28 cellular contexts compared by ENCODE assay signal in genomic region chr5:164302533-164303235, GRCh38.
DNase-seq lines count a peak whose midpoint lies in the region; ATAC-seq, FAIRE-seq and TF ChIP-seq lines count a peak whose summit lies in the region.
"Had no signal": no experiment of that assay in that cellular context is flagged by ENCODE, and none has a peak within 500 bp of the region (broad histone marks: within the 10 kb centered on the region; RNA-seq: fewer than 3 reads in every experiment).

No MANE protein-coding gene starts in this region.

- H3K14ac ChIP-seq in trophoblast cell (ENCODE audit: low read length) = no peak overlapping the region

- no peak for FAIRE-seq in astrocyte (lab: Jason Lieb, UNC)
- FAIRE-seq: GM12878 had no signal

- H4K12ac ChIP-seq in trophoblast cell (ENCODE audit: low read depth, low read length) = no peak overlapping the region

- H3K4me3 Mint-ChIP-seq in MCF 10A (ENCODE audit: unreplicated experiment) (no peak overlapping the region), astrocyte (ENCODE audit: unreplicated experiment) (no peak overlapping the region), GM23338 (no peak overlapping the region)
- H3K4me3 Mint-ChIP-seq: activated T-cell treated with anti-CD3 and anti-CD28 coated beads, Interleukin-2, amount 50 U/mL, for 24 hours; B cell; central memory CD8-positive, alpha-beta T cell; type B pancreatic cell had no signal

- TF ChIP-seq POLR2A in breast epithelium (IDR thresholded peaks at IDR 0.05) = no peak

- H4K20me1 ChIP-seq in astrocyte (ENCODE audit: insufficient read depth, low read length) (no peaks in the 10 kb centered on the region), GM23338 (replicated peaks; ENCODE audit: insufficient read depth) (no peaks in the 10 kb centered on the region)

- peaks cover 18% of the 10 kb centered on the region for H3K4me1 Mint-ChIP-seq in MCF 10A (ENCODE audit: insufficient read depth, unreplicated experiment)
- peaks cover 3% of the 10 kb centered on the region for H3K4me1 Mint-ChIP-seq in astrocyte (ENCODE audit: low read depth, unreplicated experiment)
- peaks cover 4% of the 10 kb centered on the region; the same call in 2 of the 3 replicates for H3K4me1 Mint-ChIP-seq in GM23338
- H3K4me1 Mint-ChIP-seq: B cell; central memory CD8-positive, alpha-beta T cell had no signal

- H3K27ac Mint-ChIP-seq in MCF 10A (ENCODE audit: low read depth, unreplicated experiment) (peak overlapping the region; percentile 36), astrocyte (ENCODE audit: unreplicated experiment) (no peak overlapping the region), GM23338 (no peak overlapping the region)
- H3K27ac Mint-ChIP-seq: activated T-cell treated with anti-CD3 and anti-CD28 coated beads, Interleukin-2, amount 50 U/mL, for 24 hours; B cell; type B pancreatic cell had no signal

- H3K36me3 Mint-ChIP-seq in MCF 10A (ENCODE audit: insufficient read depth, unreplicated experiment) = no peaks in the 10 kb centered on the region
- H3K36me3 Mint-ChIP-seq in astrocyte (ENCODE audit: low read depth, unreplicated experiment) = no peaks in the 10 kb centered on the region
- no peaks in the 10 kb centered on the region for H3K36me3 Mint-ChIP-seq in GM23338 (ENCODE audit: low read depth)
- H3K36me3 Mint-ChIP-seq: type B pancreatic cell had no signal

- H3K4ac ChIP-seq in trophoblast cell (ENCODE audit: low read depth, low read length) = no peak overlapping the region

- H3K18ac ChIP-seq in trophoblast cell (ENCODE audit: low read length) = no peak overlapping the region

- no peak overlapping the region for H3K23ac ChIP-seq in trophoblast cell (ENCODE audit: low read length)

- POLR2A ChIA-PET in MCF 10A (lab: Yijun Ruan, JAX) = no interaction called here

- no peak overlapping the region for H2BK12ac ChIP-seq in trophoblast cell (ENCODE audit: low read length)

- H3K9ac ChIP-seq in astrocyte (ENCODE audit: low read length) (no peak overlapping the region), trophoblast cell (ENCODE audit: low read length) (no peak overlapping the region)

- no TSS peak for BruUV-seq in MCF 10A (replicated peaks; lab: Mats Ljungman, UMichigan)

- no peak overlapping the region for H2BK120ac ChIP-seq in trophoblast cell (ENCODE audit: insufficient read depth, low read length, poor library complexity)

- H3K27me3 ChIP-seq in breast epithelium = no peaks in the 10 kb centered on the region
- no peaks in the 10 kb centered on the region for H3K27me3 ChIP-seq in astrocyte (ENCODE audit: insufficient read depth, low read length)
- H3K27me3 ChIP-seq in foreskin keratinocyte = no peaks in the 10 kb centered on the region
- H3K27me3 ChIP-seq in GM23338 (ENCODE audit: insufficient read depth) = no peaks in the 10 kb centered on the region
- no peaks in the 10 kb centered on the region for H3K27me3 ChIP-seq in trophoblast cell (ENCODE audit: insufficient read depth, low read length)
- H3K27me3 ChIP-seq: stomach had no signal

- H3K9me3 Mint-ChIP-seq in MCF 10A (ENCODE audit: unreplicated experiment) (no peaks in the 10 kb centered on the region), astrocyte (ENCODE audit: unreplicated experiment) (no peaks in the 10 kb centered on the region), GM23338 (no peaks in the 10 kb centered on the region)
- H3K9me3 Mint-ChIP-seq: activated T-cell treated with anti-CD3 and anti-CD28 coated beads, Interleukin-2, amount 50 U/mL, for 24 hours had no signal

- H3K9me3 ChIP-seq in breast epithelium (no peaks in the 10 kb centered on the region), astrocyte (ENCODE audit: insufficient read depth, low read depth, low read length) (no peaks in the 10 kb centered on the region), trophoblast cell (ENCODE audit: insufficient read depth, low read depth, low read length) (no peaks in the 10 kb centered on the region)
- H3K9me3 ChIP-seq: gastroesophageal sphincter, stomach had no signal

- no peak overlapping the region for H2AK5ac ChIP-seq in trophoblast cell (ENCODE audit: low read length)

- H3K79me2 ChIP-seq in astrocyte (ENCODE audit: insufficient read depth, low read length) = no peaks in the 10 kb centered on the region
- H3K79me2 ChIP-seq in GM23338 (replicated peaks; ENCODE audit: insufficient read depth) = no peaks in the 10 kb centered on the region
- H3K79me2 ChIP-seq in trophoblast cell (ENCODE audit: control insufficient read depth, insufficient read depth, low read length, poor library complexity) = no peaks in the 10 kb centered on the region

- no peak overlapping the region for H4K91ac ChIP-seq in trophoblast cell (ENCODE audit: low read depth, low read length)

- no peak overlapping the region for H4K8ac ChIP-seq in trophoblast cell (ENCODE audit: low read depth, low read length)

- peak; percentile 51 for DNase-seq in MCF 10A (ENCODE audit: unreplicated experiment)
- no peak for DNase-seq in breast epithelium (ENCODE audit: low spot score in 2 of 2)
- peak; percentile 76 for DNase-seq in astrocyte (ENCODE audit: low read depth)
- peak; percentile 15 to 67 for DNase-seq in foreskin keratinocyte
- no peak for DNase-seq in activated CD4-positive, alpha-beta T cell treated with anti-CD3 and anti-CD28 coated beads for 1 hour
- no peak for DNase-seq in GM23338 (ENCODE audit: low spot score)
- no peak for DNase-seq in trophoblast cell
- DNase-seq in activated CD4-positive, CD25-positive, alpha-beta regulatory T cell treated with anti-CD3 and anti-CD28 coated beads, Interleukin-2, amount 50 U/mL, for 72 hours = no peak
- DNase-seq: 8988T; activated naive CD4-positive, alpha-beta T cell treated with Interleukin-2 at 50 U/mL for 16 hours; activated T-cell treated with anti-CD3 and anti-CD28 coated beads, Interleukin-2, amount 50 U/mL, for 24 hours; amygdala; DMS79 treated with DMSO at 0.1 percent for 48 hours; dorsolateral prefrontal cortex; islet precursor cell; Kasumi-1; NCI-H1105 treated with DMSO at 0.1 percent for 48 hours; NCI-H2081; NCI-H524 treated with DMSO at 0.1 percent for 48 hours; stimulated activated CD4-positive, alpha-beta T cell treated with anti-CD3 and anti-CD28 coated beads, Interleukin-12 subunit alpha, Interleukin-12 subunit beta, amount 100 ng/mL, for 4 hours; stomach had no signal

- peak overlapping the region; percentile 44 for H3K4me2 ChIP-seq in astrocyte (ENCODE audit: low read length)
- no peak overlapping the region for H3K4me2 ChIP-seq in GM23338
- H3K4me2 ChIP-seq in trophoblast cell (ENCODE audit: low read length) = no peak overlapping the region

- H3K4me3 ChIP-seq in breast epithelium = no peak overlapping the region
- H3K4me3 ChIP-seq in astrocyte (ENCODE audit: insufficient read depth, low read depth, low read length) = no peak overlapping the region
- H3K4me3 ChIP-seq in GM23338 = no peak overlapping the region
- no peak overlapping the region for H3K4me3 ChIP-seq in trophoblast cell (ENCODE audit: low read depth, low read length)
- H3K4me3 ChIP-seq: dorsolateral prefrontal cortex, gastroesophageal sphincter, GM12878, stomach had no signal

- H3K27me3 Mint-ChIP-seq in MCF 10A (ENCODE audit: insufficient read depth, unreplicated experiment) (no peaks in the 10 kb centered on the region), astrocyte (ENCODE audit: low read depth, unreplicated experiment) (no peaks in the 10 kb centered on the region), GM23338 (ENCODE audit: insufficient read depth, low read depth, poor library complexity) (no peaks in the 10 kb centered on the region)
- H3K27me3 Mint-ChIP-seq: activated T-cell treated with anti-CD3 and anti-CD28 coated beads, Interleukin-2, amount 50 U/mL, for 24 hours; B cell; central memory CD8-positive, alpha-beta T cell; type B pancreatic cell had no signal

- H3K36me3 ChIP-seq in breast epithelium (no peaks in the 10 kb centered on the region), astrocyte (ENCODE audit: insufficient read depth, low read length) (no peaks in the 10 kb centered on the region), GM23338 (ENCODE audit: insufficient read depth) (no peaks in the 10 kb centered on the region), trophoblast cell (ENCODE audit: control insufficient read depth in 1 of 2, insufficient read depth in 2 of 2, low read length in 2 of 2) (no peaks in the 10 kb centered on the region)
- H3K36me3 ChIP-seq: gastroesophageal sphincter, stomach had no signal

- intact Hi-C loops in MCF 10A (cut with micrococcal nuclease) = no loop called here
- intact Hi-C loops in breast epithelium (cut with DNase I; ENCODE audit: low total_unique reads) = no loop called here

- H3K9me2 ChIP-seq in GM23338 (ENCODE audit: insufficient read depth) = no peaks in the 10 kb centered on the region; the same call in 1 of the 2 replicates

- no peak for TF ChIP-seq CTCF in MCF 10A (IDR thresholded peaks at IDR 0.05; ENCODE audit: unreplicated experiment)
- no peak for TF ChIP-seq CTCF in breast epithelium (IDR thresholded peaks at IDR 0.05)
- TF ChIP-seq CTCF in astrocyte (IDR thresholded peaks at IDR 0.05; ENCODE audit: insufficient read depth, low read depth, low read length) = no peak
- no peak for TF ChIP-seq CTCF in foreskin keratinocyte (conservative IDR thresholded peaks at IDR 0.05)
- TF ChIP-seq CTCF in GM23338 (conservative IDR thresholded peaks at IDR 0.05; ENCODE audit: low read depth in 2 of 2) = no peak

- H3K4me1 ChIP-seq in breast epithelium (no peaks in the 10 kb centered on the region), astrocyte (ENCODE audit: insufficient read depth, low read length) (peaks cover 10% of the 10 kb centered on the region), foreskin keratinocyte (no peaks in the 10 kb centered on the region), GM23338 (ENCODE audit: insufficient read depth) (no peaks in the 10 kb centered on the region; the same call in 1 of the 2 replicates), trophoblast cell (ENCODE audit: control insufficient read depth in 1 of 2, insufficient read depth in 2 of 2, low read length in 2 of 2) (no peaks in the 10 kb centered on the region)
- H3K4me1 ChIP-seq: gastroesophageal sphincter, stomach had no signal

- H2AFZ ChIP-seq in astrocyte (ENCODE audit: low read depth, low read length) (no peak overlapping the region), GM23338 (no peak overlapping the region), trophoblast cell (ENCODE audit: insufficient read depth, low read length, poor library complexity) (no peak overlapping the region)

- H3K27ac ChIP-seq in breast epithelium = no peak overlapping the region
- no peak overlapping the region for H3K27ac ChIP-seq in astrocyte (ENCODE audit: low read depth, low read length)
- no peak overlapping the region for H3K27ac ChIP-seq in foreskin keratinocyte
- no peak overlapping the region for H3K27ac ChIP-seq in GM23338 (ENCODE audit: low read depth)
- H3K27ac ChIP-seq in trophoblast cell (ENCODE audit: low read depth, low read length) = no peak overlapping the region
- H3K27ac ChIP-seq: dorsolateral prefrontal cortex, epithelial cell of prostate, gastroesophageal sphincter, stomach had no signal

- no peaks in the 10 kb centered on the region for H3K79me1 ChIP-seq in trophoblast cell (ENCODE audit: low read length)

- CTCF ChIA-PET in MCF 10A (lab: Yijun Ruan, JAX) = no interaction called here

- H2BK5ac ChIP-seq in trophoblast cell (ENCODE audit: low read depth, low read length, poor library complexity) = no peak overlapping the region

- peak; percentile 43 for ATAC-seq in foreskin keratinocyte
- ATAC-seq in GM23338 = no peak
- ATAC-seq: activated CD4-positive, CD25-positive, alpha-beta regulatory T cell treated with anti-CD3 and anti-CD28 coated beads, Interleukin-2, amount 50 U/mL, for 24 hours; gastroesophageal sphincter; GM12878 had no signal

- no CpG with 5 or more reads among the region's 2 CpGs for WGBS in trophoblast cell (ENCODE audit: extremely low coverage, insufficient coverage, insufficient read length)

- no peaks in the 10 kb centered on the region for H3F3A ChIP-seq in GM23338 (replicated peaks; ENCODE audit: low read depth)

Comparison
In these comparisons a context has a peak if more than half of its experiments do, and no peak if none do; other contexts are left out.
1. DNase-seq: peak in MCF 10A (single experiment), astrocyte (single experiment) and foreskin keratinocyte (2 of 2); none in breast epithelium (0 of 2), activated CD4-positive, alpha-beta T cell treated with anti-CD3 and anti-CD28 coated beads for 1 hour (single experiment), GM23338 (single experiment), trophoblast cell (0 of 2) and activated CD4-positive, CD25-positive, alpha-beta regulatory T cell treated with anti-CD3 and anti-CD28 coated beads, Interleukin-2, amount 50 U/mL, for 72 hours (single experiment).